8 cellular contexts compared by ENCODE assay signal in genomic region chr6:159979136-159979874, GRCh38. TPM values are rescaled to one million over a fixed set of nuclear protein-coding genes. Genes with fewer than 3 reads are reported as not detected.
DNase-seq lines count a peak whose midpoint lies in the region; ATAC-seq and TF ChIP-seq lines count a peak whose summit lies in the region.

No MANE protein-coding gene starts in this region.

- H3K27me3 Mint-ChIP-seq in activated T-cell treated with anti-CD3 and anti-CD28 coated beads, Interleukin-2, amount 50 U/mL, for 24 hours: no peaks in the 10 kb centered on the region

- peak overlapping the region; percentile 81 for H3K4me3 Mint-ChIP-seq in activated T-cell treated with anti-CD3 and anti-CD28 coated beads, Interleukin-2, amount 50 U/mL, for 24 hours

- H3K36me3 Mint-ChIP-seq in activated T-cell treated with anti-CD3 and anti-CD28 coated beads, Interleukin-2, amount 50 U/mL, for 24 hours (ENCODE audit: low read depth): peaks cover 16% of the 10 kb centered on the region

- DNase-seq in AG08395 (ENCODE audit: low spot score) (peak; percentile 44), NCI-H69 (lab: John Stamatoyannopoulos, UW) (peak; percentile 95), heart left ventricle (peak in 2 of 5 donors; percentile 47 to 70), NCI-H2227 (lab: John Stamatoyannopoulos, UW; ENCODE audit: unreplicated experiment) (no peak)
- DNase-seq in activated T-cell treated with anti-CD3 and anti-CD28 coated beads, Interleukin-2, amount 50 U/mL, for 24 hours: peak; percentile 73
- peak; percentile 71 for DNase-seq in stimulated activated CD4-positive, alpha-beta T cell treated with anti-CD3 and anti-CD28 coated beads, Interleukin-4, amount 100 ng/mL, for 24 hours

- no peak overlapping the region for H3K4me3 ChIP-seq in heart left ventricle

- WGBS in heart left ventricle, 4 donors: 60 to 69% (median 69%) methylated on average over 11 of the region's 11 CpGs

- intact Hi-C loops in heart left ventricle (cut with DNase I): loop anchor here in 2 of 10 donors (5.0 to 10.0 kb wide), 2 partner anchors 45 to 63 kb away; no protein-coding TSS in a partner anchor

- no peaks in the 10 kb centered on the region for H3K9me3 Mint-ChIP-seq in activated T-cell treated with anti-CD3 and anti-CD28 coated beads, Interleukin-2, amount 50 U/mL, for 24 hours

- no peaks in the 10 kb centered on the region for H3K9me3 ChIP-seq in heart left ventricle

- peak overlapping the region in 11 of 12 donors; percentile 59 to 86 (median 77) for H3K27ac ChIP-seq in heart left ventricle

- H3K27ac Mint-ChIP-seq in activated T-cell treated with anti-CD3 and anti-CD28 coated beads, Interleukin-2, amount 50 U/mL, for 24 hours: peak overlapping the region; percentile 99

- peaks cover 96% of the 10 kb centered on the region for H3K4me1 Mint-ChIP-seq in activated T-cell treated with anti-CD3 and anti-CD28 coated beads, Interleukin-2, amount 50 U/mL, for 24 hours (ENCODE audit: low read depth)

- peaks cover 21 to 98% (median 77%) of the 10 kb centered on the region in 12 donors for H3K4me1 ChIP-seq in heart left ventricle

- ATAC-seq in GM18907 (IDR thresholded peaks at IDR 0.05; ENCODE audit: unreplicated experiment): peak; percentile 61
- peak; percentile 53 for ATAC-seq in HG03103 (IDR thresholded peaks at IDR 0.05; ENCODE audit: low read depth, unreplicated experiment)
- peak in 3 of 4 donors; percentile 39 to 71 (median 63) for ATAC-seq in heart left ventricle

- no peak for TF ChIP-seq POLR2A in heart left ventricle (IDR thresholded peaks at IDR 0.05)

- no peaks in the 10 kb centered on the region for H3K36me3 ChIP-seq in heart left ventricle

- TF ChIP-seq CTCF in heart left ventricle (IDR thresholded peaks at IDR 0.05): no peak

- H3K27me3 ChIP-seq in heart left ventricle: no peaks in the 10 kb centered on the region

RNA-seq across cellular contexts. Expression of gene IGF2R, which starts 10.4 kb away (rescaled TPM):
- 100 to 1,000 TPM in 2 of 9 donors, 10 to 100 TPM in 7; 49.3 to 111 (median 74.0) TPM for total RNA-seq in heart left ventricle
- polyA plus RNA-seq in heart left ventricle: 10 to 100 TPM; 15.4 to 38.0 TPM
